15 cellular contexts compared by ENCODE assay signal in the genomic region with DNA sequence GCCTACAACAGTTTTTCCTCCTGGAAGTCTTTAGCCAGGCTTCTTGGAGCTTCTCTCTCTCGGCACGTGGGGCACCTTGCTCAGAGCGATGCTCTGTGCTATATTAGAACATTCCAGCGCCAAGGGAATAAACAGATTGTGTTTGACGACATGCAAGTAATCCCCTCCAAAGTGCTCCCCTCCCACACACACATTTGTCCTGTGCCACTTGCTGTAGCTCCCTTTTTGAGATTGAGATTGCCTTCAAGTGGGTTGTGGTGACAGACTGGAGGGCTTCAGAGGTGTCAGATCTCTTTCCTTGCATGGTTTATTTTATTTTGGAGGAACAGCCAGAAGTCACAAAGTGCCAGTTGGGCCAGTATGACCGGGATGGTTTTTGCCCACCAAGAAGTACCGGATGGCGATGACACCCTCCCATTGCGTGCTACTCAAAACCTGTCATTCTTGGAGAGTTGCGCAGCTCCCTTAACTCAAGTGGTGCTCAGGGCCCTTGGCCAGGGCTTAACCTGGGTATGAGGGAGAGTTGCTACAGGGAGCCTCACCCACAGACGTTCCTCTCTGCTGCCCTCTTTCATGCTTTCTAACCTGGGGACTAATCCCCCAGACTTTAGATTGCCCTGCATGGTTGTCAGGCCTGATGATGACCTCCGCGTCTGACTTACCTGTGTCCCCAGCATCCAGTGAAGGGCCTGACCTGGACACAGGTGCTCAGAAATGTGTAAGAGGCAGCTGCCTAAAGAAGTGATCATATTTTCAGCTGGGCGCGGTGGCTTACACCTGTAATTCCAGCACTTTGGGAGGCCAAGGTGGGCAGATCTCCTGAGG. TPM values are rescaled to one million over a fixed set of nuclear protein-coding genes. Genes with fewer than 3 reads are reported as not detected.
DNase-seq lines count a peak whose midpoint lies in the region; ATAC-seq and TF ChIP-seq lines count a peak whose summit lies in the region.
"Had no signal": no experiment of that assay in that cellular context is flagged by ENCODE, and none has a peak within 500 bp of the region (broad histone marks: within the 10 kb centered on the region; RNA-seq: fewer than 3 reads in every experiment).

No MANE protein-coding gene starts in this region.

- DNase-seq in Right ventricle myocardium superior (no peak), cardiac septum (ENCODE audit: low spot score) (no peak), lung (ENCODE audit: low spot score) (peak; percentile 73), NCI-H226 (no peak), NCI-H510A treated with DMSO at 0.1 percent for 48 hours (lab: John Stamatoyannopoulos, UW) (no peak)
- DNase-seq in activated T-cell treated with anti-CD3 and anti-CD28 coated beads, Interleukin-2, amount 50 U/mL, for 24 hours, result no peak
- DNase-seq: activated CD8-positive, alpha-beta T cell treated with anti-CD3 and anti-CD28 coated beads for 36 hours; activated naive CD8-positive, alpha-beta T cell treated with anti-CD3 and anti-CD28 coated beads, Interleukin-2, amount 10 ng/mL, durations not matched to agents 7 days and 5 days; CD4-positive, alpha-beta memory T cell; naive thymus-derived CD8-positive, alpha-beta T cell; NCI-H1417 treated with DMSO at 0.1 percent for 48 hours; stimulated activated naive CD8-positive, alpha-beta T cell treated with anti-CD3 and anti-CD28 coated beads, Interleukin-15, Interleukin-2, amounts not matched to agents 100 U/mL and 50 U/mL, for 24 hours had no signal

- no peaks in the 10 kb centered on the region for H3K4me1 Mint-ChIP-seq in activated T-cell treated with anti-CD3 and anti-CD28 coated beads, Interleukin-2, amount 50 U/mL, for 24 hours (ENCODE audit: low read depth)
- H3K4me1 Mint-ChIP-seq: CD4-positive, alpha-beta memory T cell had no signal

- no peak overlapping the region for H3K4me3 Mint-ChIP-seq in activated T-cell treated with anti-CD3 and anti-CD28 coated beads, Interleukin-2, amount 50 U/mL, for 24 hours
- H3K4me3 Mint-ChIP-seq: activated CD8-positive, alpha-beta T cell treated with anti-CD3 and anti-CD28 coated beads for 36 hours; activated naive CD8-positive, alpha-beta T cell treated with anti-CD3 and anti-CD28 coated beads, Interleukin-2, amount 10 ng/mL, durations not matched to agents 7 days and 5 days; CD4-positive, alpha-beta memory T cell; naive thymus-derived CD8-positive, alpha-beta T cell had no signal

- peaks cover 0 to 31% of the 10 kb centered on the region in 2 donors for H3K36me3 ChIP-seq in lung (ENCODE audit: control insufficient read depth in 2 of 2, insufficient read depth in 2 of 2, low read length in 2 of 2)

- peak; percentile 72 for ATAC-seq in Right ventricle myocardium superior (ENCODE audit: poor library complexity)
- ATAC-seq in lung (ENCODE audit: insufficient read depth, low FRiP score), result peak; percentile 59
- no peak for ATAC-seq in activated CD4-positive, CD25-positive, alpha-beta regulatory T cell treated with anti-CD3 and anti-CD28 coated beads, Interleukin-2, amount 50 U/mL, for 24 hours
- ATAC-seq: activated CD8-positive, alpha-beta T cell treated with anti-CD3 and anti-CD28 coated beads for 36 hours; GM12878; naive thymus-derived CD8-positive, alpha-beta T cell; stimulated activated naive CD8-positive, alpha-beta T cell treated with anti-CD3 and anti-CD28 coated beads, Interleukin-15, Interleukin-2, amounts not matched to agents 100 U/mL and 50 U/mL, for 24 hours had no signal

- H3K27ac ChIP-seq in cingulate gyrus (ENCODE audit: low read depth, low read length), result peak overlapping the region; percentile 39
- H3K27ac ChIP-seq in lung (ENCODE audit: low read depth in 1 of 2, low read length in 1 of 2), result peak overlapping the region in 1 of 2 donors; percentile 79

- WGBS in lung, 2 donors, result 75 to 86% methylated on average over 15 of the region's 15 CpGs

- peaks cover 0 to 7% of the 10 kb centered on the region in 2 donors for H3K4me1 ChIP-seq in lung (ENCODE audit: control insufficient read depth in 2 of 2, insufficient read depth in 2 of 2, low read length in 2 of 2)

- TF ChIP-seq CTCF in lung (IDR thresholded peaks at IDR 0.05; ENCODE audit: control extremely low read depth, extremely low read depth), result no peak

- H3K27me3 Mint-ChIP-seq in activated T-cell treated with anti-CD3 and anti-CD28 coated beads, Interleukin-2, amount 50 U/mL, for 24 hours, result no peaks in the 10 kb centered on the region
- H3K27me3 Mint-ChIP-seq: activated CD8-positive, alpha-beta T cell treated with anti-CD3 and anti-CD28 coated beads for 36 hours; activated naive CD8-positive, alpha-beta T cell treated with anti-CD3 and anti-CD28 coated beads, Interleukin-2, amount 10 ng/mL, durations not matched to agents 7 days and 5 days; CD4-positive, alpha-beta memory T cell; naive thymus-derived CD8-positive, alpha-beta T cell had no signal

- intact Hi-C loops in Right ventricle myocardium superior (cut with DNase I), result no loop called here
- intact Hi-C loops in cardiac septum (cut with DNase I), result no loop called here

- H3K36me3 Mint-ChIP-seq in activated T-cell treated with anti-CD3 and anti-CD28 coated beads, Interleukin-2, amount 50 U/mL, for 24 hours (ENCODE audit: low read depth), result peaks cover 56% of the 10 kb centered on the region

- no peaks in the 10 kb centered on the region for H3K27me3 ChIP-seq in lung (ENCODE audit: control insufficient read depth, insufficient read depth)

- no peak overlapping the region for H3K27ac Mint-ChIP-seq in activated T-cell treated with anti-CD3 and anti-CD28 coated beads, Interleukin-2, amount 50 U/mL, for 24 hours
- H3K27ac Mint-ChIP-seq: activated CD8-positive, alpha-beta T cell treated with anti-CD3 and anti-CD28 coated beads for 36 hours; activated naive CD8-positive, alpha-beta T cell treated with anti-CD3 and anti-CD28 coated beads, Interleukin-2, amount 10 ng/mL, durations not matched to agents 7 days and 5 days; CD4-positive, alpha-beta memory T cell had no signal

- H3K9me3 Mint-ChIP-seq in activated T-cell treated with anti-CD3 and anti-CD28 coated beads, Interleukin-2, amount 50 U/mL, for 24 hours, result no peaks in the 10 kb centered on the region
- H3K9me3 Mint-ChIP-seq: activated CD8-positive, alpha-beta T cell treated with anti-CD3 and anti-CD28 coated beads for 36 hours; activated naive CD8-positive, alpha-beta T cell treated with anti-CD3 and anti-CD28 coated beads, Interleukin-2, amount 10 ng/mL, durations not matched to agents 7 days and 5 days; CD4-positive, alpha-beta memory T cell; naive thymus-derived CD8-positive, alpha-beta T cell had no signal

- H3K4me3 ChIP-seq in lung, result no peak overlapping the region
- H3K4me3 ChIP-seq: GM12878 had no signal

- H3K9me3 ChIP-seq in lung (ENCODE audit: control insufficient read depth in 2 of 2, insufficient read depth in 1 of 2, low read length in 1 of 2), result no peaks in the 10 kb centered on the region

RNA-seq across cellular contexts. Expression of a gene that starts 18.8 kb away (rescaled TPM):
- total RNA-seq in Right ventricle myocardium superior (22.8 TPM), cardiac septum (28.1 TPM), lung (10 to 100 TPM; 29.2 to 33.8 TPM)
- 10 to 100 TPM; 69.3 to 81.1 TPM for polyA plus RNA-seq in lung

RNA-seq across cellular contexts. Expression of a gene that starts 43.1 kb away (rescaled TPM):
- total RNA-seq in Right ventricle myocardium superior (187 TPM), cardiac septum (201 TPM), lung (100 to 1,000 TPM; 113 to 262 TPM)
- 100 to 1,000 TPM; 444 to 502 TPM for polyA plus RNA-seq in lung

Comparison
In these comparisons a context has a peak if more than half of its experiments do, and no peak if none do; other contexts are left out.
1. ATAC-seq: peak in Right ventricle myocardium superior (single experiment) and lung (single experiment); none in activated CD4-positive, CD25-positive, alpha-beta regulatory T cell treated with anti-CD3 and anti-CD28 coated beads, Interleukin-2, amount 50 U/mL, for 24 hours (0 of 2).